Comparison of ENCODE assay signal across 8 cellular contexts in genomic region chr11:126062679-126063509, GRCh38. TPM values are rescaled to one million over a fixed set of nuclear protein-coding genes. Genes with fewer than 3 reads are reported as not detected.
DNase-seq lines count a peak whose midpoint lies in the region; ATAC-seq and TF ChIP-seq lines count a peak whose summit lies in the region.

A gene with protein sequence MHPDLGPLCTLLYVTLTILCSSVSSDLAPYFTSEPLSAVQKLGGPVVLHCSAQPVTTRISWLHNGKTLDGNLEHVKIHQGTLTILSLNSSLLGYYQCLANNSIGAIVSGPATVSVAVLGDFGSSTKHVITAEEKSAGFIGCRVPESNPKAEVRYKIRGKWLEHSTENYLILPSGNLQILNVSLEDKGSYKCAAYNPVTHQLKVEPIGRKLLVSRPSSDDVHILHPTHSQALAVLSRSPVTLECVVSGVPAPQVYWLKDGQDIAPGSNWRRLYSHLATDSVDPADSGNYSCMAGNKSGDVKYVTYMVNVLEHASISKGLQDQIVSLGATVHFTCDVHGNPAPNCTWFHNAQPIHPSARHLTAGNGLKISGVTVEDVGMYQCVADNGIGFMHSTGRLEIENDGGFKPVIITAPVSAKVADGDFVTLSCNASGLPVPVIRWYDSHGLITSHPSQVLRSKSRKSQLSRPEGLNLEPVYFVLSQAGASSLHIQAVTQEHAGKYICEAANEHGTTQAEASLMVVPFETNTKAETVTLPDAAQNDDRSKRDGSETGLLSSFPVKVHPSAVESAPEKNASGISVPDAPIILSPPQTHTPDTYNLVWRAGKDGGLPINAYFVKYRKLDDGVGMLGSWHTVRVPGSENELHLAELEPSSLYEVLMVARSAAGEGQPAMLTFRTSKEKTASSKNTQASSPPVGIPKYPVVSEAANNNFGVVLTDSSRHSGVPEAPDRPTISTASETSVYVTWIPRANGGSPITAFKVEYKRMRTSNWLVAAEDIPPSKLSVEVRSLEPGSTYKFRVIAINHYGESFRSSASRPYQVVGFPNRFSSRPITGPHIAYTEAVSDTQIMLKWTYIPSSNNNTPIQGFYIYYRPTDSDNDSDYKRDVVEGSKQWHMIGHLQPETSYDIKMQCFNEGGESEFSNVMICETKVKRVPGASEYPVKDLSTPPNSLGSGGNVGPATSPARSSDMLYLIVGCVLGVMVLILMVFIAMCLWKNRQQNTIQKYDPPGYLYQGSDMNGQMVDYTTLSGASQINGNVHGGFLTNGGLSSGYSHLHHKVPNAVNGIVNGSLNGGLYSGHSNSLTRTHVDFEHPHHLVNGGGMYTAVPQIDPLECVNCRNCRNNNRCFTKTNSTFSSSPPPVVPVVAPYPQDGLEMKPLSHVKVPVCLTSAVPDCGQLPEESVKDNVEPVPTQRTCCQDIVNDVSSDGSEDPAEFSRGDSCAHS (N-terminal part only) (minus strand): TSS chr11:126062866. CDS start chr11:126023476, 39,390 bp downstream.

- peak within 1 kb of the TSS; percentile 99 for H3K27ac Mint-ChIP-seq in activated T-cell treated with anti-CD3 and anti-CD28 coated beads, Interleukin-2, amount 50 U/mL, for 24 hours

- H3K4me2 ChIP-seq in PC-3 (ENCODE audit: low read length) = peak within 1 kb of the TSS; percentile 96

- no peaks in the 10 kb centered on the region for H3K36me3 ChIP-seq in PC-3 (ENCODE audit: low read depth, low read length)
- no peaks in the 10 kb centered on the region for H3K36me3 ChIP-seq in esophagus (ENCODE audit: control insufficient read depth in 2 of 2, insufficient read depth in 2 of 2, low read length in 1 of 2)
- H3K36me3 ChIP-seq in muscle layer of colon (ENCODE audit: insufficient read depth, low read length) = no peaks in the 10 kb centered on the region

- intact Hi-C loops in PC-3 (cut with micrococcal nuclease) = loop anchor here (1.0 to 5.0 kb wide), 2 partner anchors 50 to 69 kb away; no protein-coding TSS in a partner anchor

- no peaks in the 10 kb centered on the region for H3K9me3 Mint-ChIP-seq in activated T-cell treated with anti-CD3 and anti-CD28 coated beads, Interleukin-2, amount 50 U/mL, for 24 hours

- no peak for TF ChIP-seq CTCF in PC-3 (conservative IDR thresholded peaks at IDR 0.05; ENCODE audit: low read depth, low read length)

- peak within 1 kb of the TSS; percentile 64 for H3K27ac ChIP-seq in PC-3 (ENCODE audit: low read length)
- H3K27ac ChIP-seq in esophagus (ENCODE audit: low read depth in 2 of 2, low read length in 1 of 2) = peak within 1 kb of the TSS; percentile 72 to 84
- peak within 1 kb of the TSS; percentile 87 for H3K27ac ChIP-seq in muscle layer of colon (ENCODE audit: low read depth, low read length)

- ATAC-seq in GM21737 (IDR thresholded peaks at IDR 0.05; ENCODE audit: unreplicated experiment) = peak; percentile 97
- ATAC-seq in PC-3 = peak; percentile 93

- H4K20me1 ChIP-seq in PC-3 (ENCODE audit: low read length) = no peaks in the 10 kb centered on the region

- POLR2A ChIA-PET in PC-3 (lab: Charles Lee; ENCODE audit: unreplicated experiment) = no interaction called here

- CTCF ChIA-PET in PC-3 (lab: Charles Lee) = interaction anchor here (1.6 kb wide), 1 partner anchor 17 kb away, joined by 7 read pairs; no protein-coding TSS in a partner anchor

- no peaks in the 10 kb centered on the region for H3K9me3 ChIP-seq in PC-3 (ENCODE audit: low read length)
- no peaks in the 10 kb centered on the region for H3K9me3 ChIP-seq in esophagus (ENCODE audit: control insufficient read depth in 2 of 2, insufficient read depth in 1 of 2, low read depth in 1 of 2, low read length in 1 of 2)
- H3K9me3 ChIP-seq in muscle layer of colon (ENCODE audit: low read length) = no peaks in the 10 kb centered on the region

- H3K27me3 ChIP-seq in PC-3 (ENCODE audit: low read length) (no peaks in the 10 kb centered on the region), esophagus (ENCODE audit: control insufficient read depth in 1 of 2, insufficient read depth in 2 of 2, low read length in 2 of 2) (no peaks in the 10 kb centered on the region), muscle layer of colon (ENCODE audit: control insufficient read depth in 1 of 2, insufficient read depth in 2 of 2, low read length in 2 of 2) (no peaks in the 10 kb centered on the region)

- H3K4me3 Mint-ChIP-seq in activated T-cell treated with anti-CD3 and anti-CD28 coated beads, Interleukin-2, amount 50 U/mL, for 24 hours = peak within 1 kb of the TSS; percentile 78

- no peaks in the 10 kb centered on the region for H3K79me2 ChIP-seq in PC-3 (ENCODE audit: low read length)

- H3K4me3 ChIP-seq in PC-3 (ENCODE audit: low read length) (peak within 1 kb of the TSS; percentile 75), esophagus (ENCODE audit: low read depth in 1 of 2, low read length in 2 of 2) (peak within 1 kb of the TSS; percentile 64 to 73), muscle layer of colon (ENCODE audit: low read depth in 1 of 2, low read length in 2 of 2) (peak within 1 kb of the TSS; percentile 62 to 76)

- H3K9ac ChIP-seq in PC-3 (ENCODE audit: low read length) (peak within 1 kb of the TSS; percentile 82), muscle layer of colon (ENCODE audit: low read length) (peak within 1 kb of the TSS; percentile 19)

- H3K4me1 ChIP-seq in PC-3 (ENCODE audit: insufficient read depth, low read length) (peaks cover 22% of the 10 kb centered on the region), esophagus (ENCODE audit: control insufficient read depth in 2 of 2, insufficient read depth in 2 of 2, low read length in 1 of 2) (peaks cover 0 to 3% of the 10 kb centered on the region in 2 donors), muscle layer of colon (ENCODE audit: insufficient read depth, low read length) (peaks cover 19% of the 10 kb centered on the region)

- in situ Hi-C loops in KBM-7 (cut with MboI; ENCODE audit: low pct_unique_long_range_greater_than_20kb, low sequenced_read_pairs) = no loop called here

- no peaks in the 10 kb centered on the region for H3F3A ChIP-seq in PC-3 (ENCODE audit: low read length, unreplicated experiment)

- H3K36me3 Mint-ChIP-seq in activated T-cell treated with anti-CD3 and anti-CD28 coated beads, Interleukin-2, amount 50 U/mL, for 24 hours (ENCODE audit: low read depth) = no peaks in the 10 kb centered on the region

- peak within 1 kb of the TSS; percentile 94 for H2AFZ ChIP-seq in PC-3 (ENCODE audit: low read length)

- peaks cover 10% of the 10 kb centered on the region for H3K4me1 Mint-ChIP-seq in activated T-cell treated with anti-CD3 and anti-CD28 coated beads, Interleukin-2, amount 50 U/mL, for 24 hours (ENCODE audit: low read depth)

- no peaks in the 10 kb centered on the region for H3K9me2 ChIP-seq in PC-3 (replicated peaks; ENCODE audit: low read length)

- peaks cover 26% of the 10 kb centered on the region for H3K27me3 Mint-ChIP-seq in activated T-cell treated with anti-CD3 and anti-CD28 coated beads, Interleukin-2, amount 50 U/mL, for 24 hours

- 0% methylated on average over 43 to 82 of the region's 82 CpGs for WGBS in esophagus, 2 donors

- BruUV-seq in PC-3 (replicated peaks; lab: Mats Ljungman, UMichigan) = no TSS peak

- DNase-seq in DMS153 (lab: John Stamatoyannopoulos, UW) = peak; percentile 89
- DNase-seq in KBM-7 = peak; percentile 92
- peak; percentile 97 for DNase-seq in PC-3
- peak; percentile 93 for DNase-seq in activated T-cell treated with anti-CD3 and anti-CD28 coated beads, Interleukin-2, amount 50 U/mL, for 24 hours
- peak; percentile 92 for DNase-seq in stimulated activated CD8-positive, alpha-beta memory T cell treated with anti-CD3 and anti-CD28 coated beads, Interleukin-4, amount 100 ng/mL, for 48 hours

RNA-seq across cellular contexts. Expression of the gene that starts here (rescaled TPM):
- total RNA-seq in PC-3 (2014; rRNA removed) = 4.4 and 10.1 TPM in 2 replicates
- under 1 TPM; 0.61 TPM for polyA plus RNA-seq in esophagus

Comparison
In these comparisons a context has a peak if more than half of its experiments do, and no peak if none do; other contexts are left out.
1. Peak in every context shown above with its lines: DNase-seq, ATAC-seq, H3K4me3 ChIP-seq and H3K27ac ChIP-seq.